Comparison of ENCODE assay signal across 8 cellular contexts in genomic region chr3:171838218-171838720, GRCh38. TPM values are rescaled to one million over a fixed set of nuclear protein-coding genes. Genes with fewer than 3 reads are reported as not detected.
A peak's percentile ranks its signal among the peaks of the same experiment; 100 is the strongest.
DNase-seq lines count a peak whose midpoint lies in the region; ATAC-seq and TF ChIP-seq lines count a peak whose summit lies in the region.

No MANE protein-coding gene starts in this region.

- H3K27me3 Mint-ChIP-seq in brain (no peaks in the 10 kb centered on the region), Calu3 (ENCODE audit: unreplicated experiment) (no peaks in the 10 kb centered on the region)

- peak; percentile 76 for DNase-seq in left kidney (ENCODE audit: low read depth, low spot score)
- DNase-seq in substantia nigra (lab: John Stamatoyannopoulos, UW), result peak in 32 of 49 donors; percentile 4 to 65 (median 24)
- no peak for DNase-seq in DMS 273 treated with DMSO at 0.1 percent for 48 hours (lab: John Stamatoyannopoulos, UW)
- no peak for DNase-seq in Calu3

- ATAC-seq in HG02798 (IDR thresholded peaks at IDR 0.05; ENCODE audit: poor library complexity, unreplicated experiment), result peak; percentile 46
- no peak for ATAC-seq in HG03025 (IDR thresholded peaks at IDR 0.05; ENCODE audit: low FRiP score, unreplicated experiment)
- ATAC-seq in HG02840 (IDR thresholded peaks at IDR 0.05; ENCODE audit: low FRiP score, unreplicated experiment), result no peak

- intact Hi-C loops in Calu3 (cut with micrococcal nuclease; ENCODE audit: unreplicated experiment), result loop anchor here (10.0 kb wide), 2 partner anchors 507 to 873 kb away; no protein-coding TSS in a partner anchor

- H3K27ac Mint-ChIP-seq in brain (peak overlapping the region in 3 of 5 experiments; percentile 9 to 53 (median 35)), Calu3 (ENCODE audit: unreplicated experiment) (no peak overlapping the region)

- CTCF ChIA-PET in Calu3 (lab: Charles Lee), result interaction anchor here (0.6 to 1.8 kb wide), 2 partner anchors 14 to 1284 kb away, joined by 3 read pairs; no protein-coding TSS in a partner anchor

- peak overlapping the region; percentile 77 for H3K27ac ChIP-seq in substantia nigra (ENCODE audit: low read depth, low read length, poor library complexity, severe bottlenecking)

- no TSS peak for BruUV-seq in Calu3 (replicated peaks; lab: Mats Ljungman, UMichigan)

- H3K4me1 Mint-ChIP-seq in brain (peaks cover 52% of the 10 kb centered on the region), Calu3 (ENCODE audit: low read depth, unreplicated experiment) (peaks cover 34% of the 10 kb centered on the region)

- H3K4me3 Mint-ChIP-seq in brain (peak overlapping the region in 4 of 5 experiments; percentile 0 to 54 (median 22)), Calu3 (ENCODE audit: low read depth, unreplicated experiment) (no peak overlapping the region)

- no peaks in the 10 kb centered on the region for H3K9me3 Mint-ChIP-seq in brain
- H3K9me3 Mint-ChIP-seq in Calu3 (ENCODE audit: low read depth, unreplicated experiment), result no peaks in the 10 kb centered on the region

- H3K36me3 Mint-ChIP-seq in brain, result no peaks in the 10 kb centered on the region
- H3K36me3 Mint-ChIP-seq in Calu3 (ENCODE audit: insufficient read depth, unreplicated experiment), result peaks cover 4% of the 10 kb centered on the region

- TF ChIP-seq CTCF in brain (conservative IDR thresholded peaks at IDR 0.05), result no peak
- no peak for TF ChIP-seq CTCF in Calu3 (IDR thresholded peaks at IDR 0.05; ENCODE audit: unreplicated experiment)

RNA-seq across cellular contexts. Expression of gene TMEM212, which starts 4.9 kb away (rescaled TPM):
- polyA plus RNA-seq in brain (ENCODE audit: insufficient read depth, low read depth, low replicate concordance), result not detected
- not detected in 2 replicates for total RNA-seq in Calu3 (2022)

RNA-seq across cellular contexts. Expression of gene PLD1, which starts 28.0 kb away (rescaled TPM):
- polyA plus RNA-seq in brain (ENCODE audit: insufficient read depth, low read depth, low replicate concordance), result 6.4 TPM
- 58.5 and 61.2 TPM in 2 replicates for total RNA-seq in Calu3 (2022)

Comparison
In these comparisons a context has a peak if more than half of its experiments do, and no peak if none do; other contexts are left out.
1. DNase-seq: peak in left kidney (single experiment) and substantia nigra (32 of 49); none in DMS 273 treated with DMSO at 0.1 percent for 48 hours (single experiment) and Calu3 (single experiment).